Comparison of ENCODE assay signal across 8 cellular contexts in genomic region chr17:48048321-48049140, GRCh38.
DNase-seq lines count a peak whose midpoint lies in the region; ATAC-seq lines count a peak whose summit lies in the region.

Gene NFE2L1 (plus strand): TSS chr17:48048359. CDS start chr17:48051119, 2,760 bp downstream.

- peak within 1 kb of the TSS; percentile 29 for H2AFZ ChIP-seq in neuron (ENCODE audit: low read depth, low read length)

- peaks cover 57% of the 10 kb centered on the region for H3K4me1 ChIP-seq in neuron (ENCODE audit: insufficient read depth, low read length)

- peaks cover 27% of the 10 kb centered on the region for H3K36me3 ChIP-seq in neuron (ENCODE audit: insufficient read depth, low read length)

- no peaks in the 10 kb centered on the region for H3K9me3 ChIP-seq in neuron (ENCODE audit: low read length)

- H3K4me3 ChIP-seq in neuron (ENCODE audit: low read length) = peak within 1 kb of the TSS; percentile 76

- DNase-seq in COLO668 (lab: John Stamatoyannopoulos, UW; ENCODE audit: unreplicated experiment) (peak; percentile 78), NCI-H69 (lab: John Stamatoyannopoulos, UW) (peak; percentile 93), germinal center (ENCODE audit: low spot score) (peak; percentile 41), ecto neural progenitor cell (ENCODE audit: low spot score) (no peak)
- peak; percentile 37 for DNase-seq in activated naive CD4-positive, alpha-beta T cell treated with anti-CD3 and anti-CD28 coated beads, Interleukin-2, amount 50 U/mL, for 16 hours

- no peaks in the 10 kb centered on the region for H3K27me3 ChIP-seq in neuron (ENCODE audit: insufficient read depth, low read length)

- ATAC-seq in GM18909 (IDR thresholded peaks at IDR 0.05; ENCODE audit: poor library complexity, unreplicated experiment) (peak; percentile 48), HG03108 (IDR thresholded peaks at IDR 0.05; ENCODE audit: unreplicated experiment) (peak; percentile 23)
